In genomic region chr11:80163011-80163410, GRCh38 we compare ENCODE assay signal across 16 cellular contexts.
A peak's percentile ranks its signal among the peaks of the same experiment; 100 is the strongest.
DNase-seq lines count a peak whose midpoint lies in the region; ATAC-seq and TF ChIP-seq lines count a peak whose summit lies in the region.
"Had no signal": no experiment of that assay in that cellular context is flagged by ENCODE, and none has a peak within 500 bp of the region (broad histone marks: within the 10 kb centered on the region; RNA-seq: fewer than 3 reads in every experiment).

No MANE protein-coding gene starts in this region.

- H3K9ac ChIP-seq in fibroblast of lung (ENCODE audit: insufficient read depth, low read length), result no peak overlapping the region

- H3K4me1 ChIP-seq in fibroblast of lung (ENCODE audit: control insufficient read depth, extremely low read depth, insufficient read depth, low read length), result no peaks in the 10 kb centered on the region
- H3K4me1 ChIP-seq: adrenal gland, thyroid gland had no signal

- no peaks in the 10 kb centered on the region for H3K9me3 ChIP-seq in fibroblast of lung (ENCODE audit: control insufficient read depth, insufficient read depth, low read depth, low read length)
- H3K9me3 ChIP-seq: adrenal gland, HAP-1, thyroid gland had no signal

- H3K27me3 ChIP-seq in fibroblast of lung (ENCODE audit: control insufficient read depth, insufficient read depth, low read length), result no peaks in the 10 kb centered on the region
- H3K27me3 ChIP-seq: adrenal gland, thyroid gland had no signal

- H3K79me2 ChIP-seq in fibroblast of lung (ENCODE audit: control insufficient read depth, insufficient read depth, low read length), result no peaks in the 10 kb centered on the region

- H3K4me2 ChIP-seq in fibroblast of lung (ENCODE audit: extremely low read depth, insufficient read depth, low read length), result no peak overlapping the region

- no peak overlapping the region for H2AFZ ChIP-seq in fibroblast of lung (ENCODE audit: low read length)

- no peak overlapping the region for H3K4me3 ChIP-seq in fibroblast of lung (replicated peaks in 1 of 4; ENCODE audit: control extremely low read depth in 1 of 4, insufficient read depth in 1 of 4, low read depth in 3 of 4, low read length in 4 of 4)
- no peak overlapping the region for H3K4me3 ChIP-seq in retinal pigment epithelial cell (ENCODE audit: low read length)
- H3K4me3 ChIP-seq: adrenal gland, HAP-1, thyroid gland had no signal

- no peaks in the 10 kb centered on the region for H3K36me3 ChIP-seq in fibroblast of lung (ENCODE audit: control insufficient read depth, insufficient read depth, low read length)
- H3K36me3 ChIP-seq: adrenal gland, HAP-1, thyroid gland had no signal

- no peak for ATAC-seq in GM19023 (IDR thresholded peaks at IDR 0.05; ENCODE audit: unreplicated experiment)
- ATAC-seq: activated CD8-positive, alpha-beta T cell treated with anti-CD3 and anti-CD28 coated beads, Interleukin-2, amount 10 ng/mL, durations not matched to agents 7 days and 5 days had no signal

- DNase-seq in GM03348 (ENCODE audit: low spot score) (peak; percentile 9), RPMI7951 (ENCODE audit: low read depth) (peak; percentile 83), fibroblast of lung (ENCODE audit: low read depth in 2 of 2) (peak; percentile 70 to 81), retinal pigment epithelial cell (ENCODE audit: low read depth) (peak; percentile 71), NCI-H2029 (lab: John Stamatoyannopoulos, UW) (no peak), DMS114 treated with DMSO at 0.1 percent for 48 hours (lab: John Stamatoyannopoulos, UW; ENCODE audit: unreplicated experiment) (no peak)
- DNase-seq in stimulated activated naive CD4-positive, alpha-beta T cell (lab: John Stamatoyannopoulos, UW), result no peak
- DNase-seq: activated CD8-positive, alpha-beta T cell treated with anti-CD3 and anti-CD28 coated beads, Interleukin-2, amount 10 ng/mL, durations not matched to agents 7 days and 5 days; adrenal gland; AML-193; KBM-7; NCI-H1417; stimulated activated CD4-positive, alpha-beta T cell treated with anti-CD3 and anti-CD28 coated beads, Interleukin-2, amount 100 ng/mL, for 24 hours; thyroid gland had no signal

- H3K27ac ChIP-seq in fibroblast of lung (ENCODE audit: insufficient read depth, low read length), result no peak overlapping the region
- H3K27ac ChIP-seq: adrenal gland, thyroid gland had no signal

- TF ChIP-seq CTCF in fibroblast of lung (conservative IDR thresholded peaks at IDR 0.05 in 1 of 2, IDR thresholded peaks at IDR 0.05 in 1 of 2; ENCODE audit: low read depth in 1 of 2, low read length in 2 of 2), result no peak
- no peak for TF ChIP-seq CTCF in retinal pigment epithelial cell (conservative IDR thresholded peaks at IDR 0.05; ENCODE audit: low read depth, low read length)

- no peaks in the 10 kb centered on the region for H4K20me1 ChIP-seq in fibroblast of lung (ENCODE audit: control insufficient read depth, extremely low read depth, insufficient read depth, low read length)

Comparison
In these comparisons a context has a peak if more than half of its experiments do, and no peak if none do; other contexts are left out.
1. DNase-seq: peak in GM03348 (single experiment), RPMI7951 (single experiment), fibroblast of lung (2 of 2) and retinal pigment epithelial cell (single experiment); none in NCI-H2029 (single experiment), DMS114 treated with DMSO at 0.1 percent for 48 hours (single experiment) and stimulated activated naive CD4-positive, alpha-beta T cell (0 of 6).